In genomic region chr5:151773979-151774378, GRCh38 we compare ENCODE assay signal across 8 cellular contexts. TPM values are rescaled to one million over a fixed set of nuclear protein-coding genes. Genes with fewer than 3 reads are reported as not detected.
DNase-seq lines count a peak whose midpoint lies in the region; ATAC-seq and TF ChIP-seq lines count a peak whose summit lies in the region.

No MANE protein-coding gene starts in this region.

- H3K27me3 ChIP-seq in GM06990 (replicated peaks; ENCODE audit: control insufficient read depth, insufficient read depth, low read length) (no peaks in the 10 kb centered on the region), PC-3 (ENCODE audit: low read length) (no peaks in the 10 kb centered on the region), parathyroid adenoma (ENCODE audit: control insufficient read depth, insufficient read depth, low read length) (no peaks in the 10 kb centered on the region)

- H2AFZ ChIP-seq in PC-3 (ENCODE audit: low read length) (no peak overlapping the region), parathyroid adenoma (no peak overlapping the region)

- H3K36me3 ChIP-seq in GM06990 (ENCODE audit: control insufficient read depth, insufficient read depth, low read length) (peaks cover 2% of the 10 kb centered on the region), PC-3 (ENCODE audit: low read depth, low read length) (peaks cover 22% of the 10 kb centered on the region), parathyroid adenoma (ENCODE audit: control insufficient read depth, insufficient read depth, low read length) (no peaks in the 10 kb centered on the region)

- H4K20me1 ChIP-seq in PC-3 (ENCODE audit: low read length), result peaks cover 67% of the 10 kb centered on the region

- H3K4me1 ChIP-seq in PC-3 (ENCODE audit: insufficient read depth, low read length) (peaks cover 28% of the 10 kb centered on the region), parathyroid adenoma (peaks cover 14% of the 10 kb centered on the region)

- CTCF ChIA-PET in PC-3 (lab: Charles Lee) (no interaction called here), RWPE1 (lab: Yijun Ruan, JAX) (interaction anchor here (0.7 to 0.8 kb wide), 3 partner anchors 115 to 699 kb away, joined by 3 to 4 read pairs (median 3); no protein-coding TSS in a partner anchor)

- H3K9ac ChIP-seq in PC-3 (ENCODE audit: low read length) (peak overlapping the region; percentile 89), parathyroid adenoma (no peak overlapping the region)

- intact Hi-C loops in PC-3 (cut with micrococcal nuclease), result no loop called here
- intact Hi-C loops in sciatic nerve (cut with DNase I), result no loop called here

- TF ChIP-seq CTCF in GM06990 (IDR thresholded peaks at IDR 0.05; ENCODE audit: insufficient read depth, low read length, poor library complexity, severe bottlenecking), result no peak
- no peak for TF ChIP-seq CTCF in PC-3 (conservative IDR thresholded peaks at IDR 0.05; ENCODE audit: low read depth, low read length)
- TF ChIP-seq CTCF in epithelial cell of proximal tubule (conservative IDR thresholded peaks at IDR 0.05; ENCODE audit: low read depth, low read length), result no peak
- no peak for TF ChIP-seq CTCF in parathyroid adenoma (IDR thresholded peaks at IDR 0.05)
- TF ChIP-seq CTCF in RWPE1 (conservative IDR thresholded peaks at IDR 0.05; ENCODE audit: low read depth), result no peak

- no peaks in the 10 kb centered on the region for H3F3A ChIP-seq in PC-3 (ENCODE audit: low read length, unreplicated experiment)

- H3K9me3 ChIP-seq in PC-3 (ENCODE audit: low read length) (no peaks in the 10 kb centered on the region), parathyroid adenoma (ENCODE audit: control insufficient read depth, low read length) (no peaks in the 10 kb centered on the region)

- H3K27ac ChIP-seq in PC-3 (ENCODE audit: low read length) (no peak overlapping the region), parathyroid adenoma (no peak overlapping the region), RWPE1 (no peak overlapping the region)

- no TSS peak for BruUV-seq in PC-3 (replicated peaks; lab: Mats Ljungman, UMichigan)

- H3K9me2 ChIP-seq in PC-3 (replicated peaks; ENCODE audit: low read length), result no peaks in the 10 kb centered on the region

- H3K79me2 ChIP-seq in PC-3 (ENCODE audit: low read length) (peaks cover 76% of the 10 kb centered on the region), parathyroid adenoma (peaks cover 53% of the 10 kb centered on the region)

- ATAC-seq in PC-3 (no peak), sciatic nerve (no peak)

- DNase-seq in GM06990 (ENCODE audit: extremely low read depth, insufficient read length) (no peak), PC-3 (peak; percentile 29), epithelial cell of proximal tubule (ENCODE audit: low read depth) (no peak), RWPE1 (ENCODE audit: low spot score) (no peak), NCI-H2171 treated with DMSO at 0.1 percent for 48 hours (lab: John Stamatoyannopoulos, UW) (no peak), sciatic nerve (ENCODE audit: low spot score) (no peak)
- no peak for DNase-seq in stimulated activated CD8-positive, alpha-beta memory T cell treated with anti-CD3 and anti-CD28 coated beads, Interleukin-4, amount 100 ng/mL, for 48 hours

- H3K4me2 ChIP-seq in PC-3 (ENCODE audit: low read length), result peak overlapping the region; percentile 89
- peak overlapping the region; percentile 77 for H3K4me2 ChIP-seq in parathyroid adenoma (ENCODE audit: low read length)

- POLR2A ChIA-PET in PC-3 (lab: Charles Lee; ENCODE audit: unreplicated experiment) (interaction anchor here (0.6 kb wide), 1 partner anchor 90 kb away, joined by 10 read pairs; no protein-coding TSS in a partner anchor), RWPE1 (lab: Yijun Ruan, JAX; ENCODE audit: low non-redundant PET) (no interaction called here)

- H3K4me3 ChIP-seq in GM06990 (replicated peaks; ENCODE audit: low read depth, low read length), result peak overlapping the region; percentile 96
- peak overlapping the region; percentile 85 for H3K4me3 ChIP-seq in PC-3 (ENCODE audit: low read length)
- peak overlapping the region; percentile 92 for H3K4me3 ChIP-seq in epithelial cell of proximal tubule (ENCODE audit: low read depth, low read length)
- H3K4me3 ChIP-seq in parathyroid adenoma (ENCODE audit: low read depth, low read length), result peak overlapping the region; percentile 38

RNA-seq across cellular contexts. Expression of gene G3BP1, which starts 2.2 kb away (rescaled TPM):
- 133 and 157 TPM in 2 replicates for total RNA-seq in PC-3 (2014; rRNA removed)
- total RNA-seq in epithelial cell of proximal tubule, result 118 and 194 TPM in 2 replicates
- 151 TPM for total RNA-seq in sciatic nerve

RNA-seq across cellular contexts. Expression of gene ATOX1, which starts 15.5 kb away (rescaled TPM):
- total RNA-seq in PC-3 (2014; rRNA removed) (81.4 and 122 TPM in 2 replicates), epithelial cell of proximal tubule (146 and 222 TPM in 2 replicates), sciatic nerve (47.3 TPM)

Comparison
In these comparisons a context has a peak if more than half of its experiments do, and no peak if none do; other contexts are left out.
1. H3K4me3 ChIP-seq: peak in every context shown above with its lines; median percentile 96 in GM06990; 92 in epithelial cell of proximal tubule; 85 in PC-3; 38 in parathyroid adenoma.